ENCODE assay signal across 12 cellular contexts in genomic region chr3:111980716-111981456, GRCh38. TPM values are rescaled to one million over a fixed set of nuclear protein-coding genes. Genes with fewer than 3 reads are reported as not detected.
DNase-seq lines count a peak whose midpoint lies in the region; ATAC-seq and TF ChIP-seq lines count a peak whose summit lies in the region.
"Had no signal": no experiment of that assay in that cellular context is flagged by ENCODE, and none has a peak within 500 bp of the region (broad histone marks: within the 10 kb centered on the region; RNA-seq: fewer than 3 reads in every experiment).

No MANE protein-coding gene starts in this region.

- H3K9me2 ChIP-seq in SK-N-SH, result no peaks in the 10 kb centered on the region

- H3F3A ChIP-seq in SK-N-SH (replicated peaks; ENCODE audit: insufficient read depth), result peaks cover 24% of the 10 kb centered on the region

- no peak for TF ChIP-seq RAD21 in SK-N-SH (IDR thresholded peaks at IDR 0.05; ENCODE audit: low read length)

- H3K4me3 ChIP-seq in SK-N-SH (ENCODE audit: low read depth in 2 of 2, low read length in 1 of 2), result peak overlapping the region in 1 of 2 experiments; percentile 84; a peak in 1 of 4 replicates
- no peak overlapping the region for H3K4me3 ChIP-seq in thyroid gland (replicated peaks in 1 of 3)

- H3K4me1 Mint-ChIP-seq in activated CD4-positive, alpha-beta memory T cell treated with anti-CD3 and anti-CD28 coated beads, Interleukin-2, amount 10 ng/mL, durations not matched to agents 7 days and 5 days, result peaks cover 61% of the 10 kb centered on the region

- ATAC-seq in SK-N-SH treated with all-trans-retinoic acid at 6 μM for 48 hours, result no peak
- ATAC-seq in HG02938 (IDR thresholded peaks at IDR 0.05; ENCODE audit: unreplicated experiment), result no peak

- H3K79me2 ChIP-seq in SK-N-SH (ENCODE audit: insufficient read depth), result peaks cover 53% of the 10 kb centered on the region

- no peaks in the 10 kb centered on the region for H3K27me3 Mint-ChIP-seq in activated CD4-positive, alpha-beta memory T cell treated with anti-CD3 and anti-CD28 coated beads, Interleukin-2, amount 10 ng/mL, durations not matched to agents 7 days and 5 days

- peaks cover 8 to 12% of the 10 kb centered on the region in 2 experiments; a peak in 3 of 4 replicates for H3K4me1 ChIP-seq in SK-N-SH (ENCODE audit: control insufficient read depth in 1 of 2, insufficient read depth in 2 of 2, low read depth in 1 of 2, low read length in 1 of 2)
- H3K4me1 ChIP-seq in thyroid gland, result peaks cover 8 to 25% of the 10 kb centered on the region in 2 donors

- no peaks in the 10 kb centered on the region for H3K9me3 ChIP-seq in SK-N-SH
- no peaks in the 10 kb centered on the region for H3K9me3 ChIP-seq in thyroid gland
- H3K9me3 ChIP-seq: Peyer's patch had no signal

- peak overlapping the region; percentile 75 for H3K4me3 Mint-ChIP-seq in activated CD4-positive, alpha-beta memory T cell treated with anti-CD3 and anti-CD28 coated beads, Interleukin-2, amount 10 ng/mL, durations not matched to agents 7 days and 5 days

- no peak for TF ChIP-seq EP300 in SK-N-SH (IDR thresholded peaks at IDR 0.05; ENCODE audit: borderline replicate concordance in 1 of 2, low read depth in 1 of 2, low read length in 1 of 2)

- intact Hi-C loops in head of caudate nucleus (cut with DNase I), result loop anchor here (10.0 kb wide), 1 partner anchor 64 kb away; no protein-coding TSS in a partner anchor
- intact Hi-C loops in thyroid gland (cut with DNase I), result no loop called here

- peaks cover 44% of the 10 kb centered on the region for H3K36me3 Mint-ChIP-seq in activated CD4-positive, alpha-beta memory T cell treated with anti-CD3 and anti-CD28 coated beads, Interleukin-2, amount 10 ng/mL, durations not matched to agents 7 days and 5 days (ENCODE audit: low read depth)

- peaks cover 14 to 17% of the 10 kb centered on the region in 2 experiments for H3K36me3 ChIP-seq in SK-N-SH (replicated peaks in 1 of 2; ENCODE audit: control insufficient read depth in 1 of 2, insufficient read depth in 2 of 2, low read length in 1 of 2)
- no peaks in the 10 kb centered on the region for H3K36me3 ChIP-seq in thyroid gland
- H3K36me3 ChIP-seq: Peyer's patch had no signal

- no peak for DNase-seq in SK-N-SH
- no peak for DNase-seq in activated CD4-positive, alpha-beta memory T cell treated with anti-CD3 and anti-CD28 coated beads, Interleukin-2, amount 10 ng/mL, durations not matched to agents 7 days and 5 days
- peak in 22 of 42 donors; percentile 8 to 72 (median 44) for DNase-seq in head of caudate nucleus
- DNase-seq in stimulated activated CD8-positive, alpha-beta memory T cell treated with anti-CD3 and anti-CD28 coated beads, Interleukin-7, amount 100 ng/mL, for 4 hours (ENCODE audit: low read depth in 2 of 2), result peak; percentile 36 to 50
- DNase-seq in activated CD4-positive, CD25-positive, alpha-beta regulatory T cell treated with anti-CD3 and anti-CD28 coated beads, Interleukin-2, amount 50 U/mL, for 72 hours, result no peak
- DNase-seq in thyroid gland, result no peak
- DNase-seq: NCI-H1105, Peyer's patch, substantia nigra had no signal

- H3K9ac ChIP-seq in SK-N-SH, result no peak overlapping the region

- H4K20me1 ChIP-seq in SK-N-SH (ENCODE audit: insufficient read depth), result no peaks in the 10 kb centered on the region

- CTCF ChIA-PET in SK-N-SH (lab: Yijun Ruan, JAX), result interaction anchor here (1.5 to 5.7 kb wide), 7 partner anchors 8 to 265 kb away, joined by 3 to 40 read pairs (median 17); no protein-coding TSS in a partner anchor
- CTCF ChIA-PET in activated CD4-positive, alpha-beta memory T cell treated with anti-CD3 and anti-CD28 coated beads, Interleukin-2, amount 10 ng/mL, durations not matched to agents 7 days and 5 days (lab: Charles Lee), result interaction anchor here (1.4 to 3.6 kb wide), 5 partner anchors 8 to 308 kb away, joined by 4 to 39 read pairs (median 7); no protein-coding TSS in a partner anchor

- TF ChIP-seq POLR2A in thyroid gland (IDR thresholded peaks at IDR 0.05), result no peak

- no peak overlapping the region for H2AFZ ChIP-seq in SK-N-SH (ENCODE audit: low read depth)

- no peak overlapping the region for H3K27ac ChIP-seq in SK-N-SH (ENCODE audit: low read depth in 2 of 2, low read length in 1 of 2)
- no peak overlapping the region for H3K27ac ChIP-seq in thyroid gland
- H3K27ac ChIP-seq: Peyer's patch had no signal

- peak overlapping the region; percentile 71 for H3K27ac Mint-ChIP-seq in activated CD4-positive, alpha-beta memory T cell treated with anti-CD3 and anti-CD28 coated beads, Interleukin-2, amount 10 ng/mL, durations not matched to agents 7 days and 5 days

- no peaks in the 10 kb centered on the region for H3K9me3 Mint-ChIP-seq in activated CD4-positive, alpha-beta memory T cell treated with anti-CD3 and anti-CD28 coated beads, Interleukin-2, amount 10 ng/mL, durations not matched to agents 7 days and 5 days

- 95% methylated on average over 10 of the region's 10 CpGs for WGBS in SK-N-SH (ENCODE audit: low lambda C conversion rate)
- WGBS in thyroid gland, 2 donors, result 93% methylated on average over 10 of the region's 10 CpGs

- no peak for TF ChIP-seq CTCF in SK-N-SH (IDR thresholded peaks at IDR 0.05)
- TF ChIP-seq CTCF in thyroid gland (IDR thresholded peaks at IDR 0.05), result no peak

- POLR2A ChIA-PET in SK-N-SH (lab: Yijun Ruan, JAX), result no interaction called here
- POLR2A ChIA-PET in activated CD4-positive, alpha-beta memory T cell treated with anti-CD3 and anti-CD28 coated beads, Interleukin-2, amount 10 ng/mL, durations not matched to agents 7 days and 5 days (lab: Charles Lee), result interaction anchor here (1.6 to 2.4 kb wide), 3 partner anchors 8 to 19 kb away, joined by 3 to 28 read pairs (median 17); no protein-coding TSS in a partner anchor

- H3K27me3 ChIP-seq in SK-N-SH (ENCODE audit: insufficient read depth) (no peaks in the 10 kb centered on the region), thyroid gland (no peaks in the 10 kb centered on the region)
- H3K27me3 ChIP-seq: Peyer's patch had no signal

- H3K4me2 ChIP-seq in SK-N-SH, result peak overlapping the region; percentile 80

TF ChIP-seq in SK-N-SH, 30 proteins besides CTCF, POLR2A, EP300 and RAD21 (continues in another document):
- TF ChIP-seq FOXM1 (IDR thresholded peaks at IDR 0.05; ENCODE audit: low read depth), result no peak
- TF ChIP-seq POLR2AphosphoS5 (IDR thresholded peaks at IDR 0.05; ENCODE audit: low read depth, low read length), result no peak
- TF ChIP-seq SMC3 (IDR thresholded peaks at IDR 0.05; ENCODE audit: low read depth, low read length), result no peak
- no peak for TF ChIP-seq NFIC (IDR thresholded peaks at IDR 0.05; ENCODE audit: borderline replicate concordance)
- TF ChIP-seq TEAD4 (IDR thresholded peaks at IDR 0.05; ENCODE audit: borderline replicate concordance, insufficient read depth), result no peak
- TF ChIP-seq RCOR1 (IDR thresholded peaks at IDR 0.05; ENCODE audit: low read length), result no peak
- TF ChIP-seq GABPA (IDR thresholded peaks at IDR 0.05; ENCODE audit: low read depth), result no peak
- no peak for TF ChIP-seq JUND (IDR thresholded peaks at IDR 0.05)
- TF ChIP-seq RXRA (IDR thresholded peaks at IDR 0.05; ENCODE audit: borderline replicate concordance, low read depth), result no peak
- TF ChIP-seq FOXJ3 (CRISPR knock-in tag; IDR thresholded peaks at IDR 0.05), result no peak

TF ChIP-seq in SK-N-SH treated with all-trans-retinoic acid at 6 μM for 48 hours, 23 proteins besides CTCF, POLR2A, EP300 and RAD21:
- TF ChIP-seq ZFP30 (CRISPR knock-in tag; IDR thresholded peaks at IDR 0.05) (no peak), BACH2 (CRISPR knock-in tag; IDR thresholded peaks at IDR 0.05; ENCODE audit: borderline replicate concordance) (no peak), ZFP3 (CRISPR knock-in tag; IDR thresholded peaks at IDR 0.05) (no peak), ZNF70 (CRISPR knock-in tag; IDR thresholded peaks at IDR 0.05) (no peak), ZNF8 (CRISPR knock-in tag; IDR thresholded peaks at IDR 0.05) (no peak), ISL1 (CRISPR knock-in tag; IDR thresholded peaks at IDR 0.05) (no peak), CSDC2 (CRISPR knock-in tag; IDR thresholded peaks at IDR 0.05) (no peak), TOX (CRISPR knock-in tag; IDR thresholded peaks at IDR 0.05; ENCODE audit: borderline replicate concordance) (no peak)

RNA-seq across cellular contexts. Expression of gene ABHD10, which starts 2.1 kb away (rescaled TPM):
- 14.8 and 18.3 TPM in 2 replicates for polyA plus RNA-seq in SK-N-SH (2012; rRNA removed)
- 21.0 and 22.0 TPM in 2 replicates for polyA plus RNA-seq in SK-N-SH (2012; cell fraction: cytosol; rRNA removed)
- 6.4 and 16.8 TPM in 2 replicates for polyA plus RNA-seq in SK-N-SH (2012; cell fraction: nucleus; rRNA removed)
- total RNA-seq in activated CD4-positive, alpha-beta memory T cell treated with anti-CD3 and anti-CD28 coated beads, Interleukin-2, amount 10 ng/mL, durations not matched to agents 7 days and 5 days, result 10 to 100 TPM; 40.4 to 44.7 TPM
- 10 to 100 TPM; 40.8 to 54.9 (median 50.6) TPM for total RNA-seq in thyroid gland

RNA-seq across cellular contexts. Expression of gene TAGLN3, which starts 17.8 kb away (rescaled TPM):
- polyA plus RNA-seq in SK-N-SH (2012; rRNA removed), result 19.6 and 24.2 TPM in 2 replicates
- polyA plus RNA-seq in SK-N-SH (2012; cell fraction: cytosol; rRNA removed), result 17.9 and 22.6 TPM in 2 replicates
- 16.1 and 16.2 TPM in 2 replicates for polyA plus RNA-seq in SK-N-SH (2012; cell fraction: nucleus; rRNA removed)
- under 1 TPM in 1 of 2 experiments, not detected in 1; 0.18 TPM for total RNA-seq in activated CD4-positive, alpha-beta memory T cell treated with anti-CD3 and anti-CD28 coated beads, Interleukin-2, amount 10 ng/mL, durations not matched to agents 7 days and 5 days
- 1 to 10 TPM in 1 of 4 donors, under 1 TPM in 1, not detected in 2; 0.22 to 2.6 TPM for total RNA-seq in thyroid gland
- total RNA-seq: A172 had no signal

RNA-seq across cellular contexts. Expression of gene TMPRSS7, which starts 53.6 kb away (rescaled TPM):
- 0.02 and 0.03 TPM in 2 replicates for polyA plus RNA-seq in SK-N-SH (2012; rRNA removed)
- 0.01 TPM in 2 replicates for polyA plus RNA-seq in SK-N-SH (2012; cell fraction: cytosol; rRNA removed)
- polyA plus RNA-seq in SK-N-SH (2012; cell fraction: nucleus; rRNA removed), result not detected in 2 replicates
- not detected for total RNA-seq in activated CD4-positive, alpha-beta memory T cell treated with anti-CD3 and anti-CD28 coated beads, Interleukin-2, amount 10 ng/mL, durations not matched to agents 7 days and 5 days
- total RNA-seq in thyroid gland, result under 1 TPM in 1 of 4 donors, not detected in 3; 0.11 TPM
- total RNA-seq: Peyer's patch had no signal

Comparison
In these comparisons a context has a peak if more than half of its experiments do, and no peak if none do; other contexts are left out.
1. DNase-seq: peak in head of caudate nucleus (22 of 42) and stimulated activated CD8-positive, alpha-beta memory T cell treated with anti-CD3 and anti-CD28 coated beads, Interleukin-7, amount 100 ng/mL, for 4 hours (2 of 2); none in SK-N-SH (single experiment), activated CD4-positive, alpha-beta memory T cell treated with anti-CD3 and anti-CD28 coated beads, Interleukin-2, amount 10 ng/mL, durations not matched to agents 7 days and 5 days (single experiment), activated CD4-positive, CD25-positive, alpha-beta regulatory T cell treated with anti-CD3 and anti-CD28 coated beads, Interleukin-2, amount 50 U/mL, for 72 hours (single experiment) and thyroid gland (0 of 2).